In genomic region chr18:59358611-59359575, GRCh38 we compare ENCODE assay signal across 1 cellular context.
TF ChIP-seq lines count a peak whose summit lies in the region.

TSS of gene LMAN1 (minus strand) at chr18:59359265. CDS start at chr18:59359244, 21 bp downstream.

TF ChIP-seq in HepG2, 621 proteins besides CTCF, POLR2A, EP300 and RAD21 (continued from another document and continues in another):
- TF ChIP-seq ATF2 (CRISPR knock-in tag; IDR thresholded peaks at IDR 0.05) (no peak), ZNF441 (CRISPR knock-in tag; IDR thresholded peaks at IDR 0.05; ENCODE audit: borderline replicate concordance) (no peak; the same call in none of the 2 replicates), GABPA (IDR thresholded peaks at IDR 0.05; ENCODE audit: low read depth, low read length) (no peak), GABPA (CRISPR knock-in tag; IDR thresholded peaks at IDR 0.05; ENCODE audit: low read depth) (no peak), SAFB2 (CRISPR knock-in tag; IDR thresholded peaks at IDR 0.05; ENCODE audit: borderline replicate concordance, low read depth) (peak; percentile 57; the same call in 1 of the 2 replicates), ZNF235 (CRISPR knock-in tag; IDR thresholded peaks at IDR 0.05; ENCODE audit: borderline replicate concordance) (peak; percentile 90; the same call in 1 of the 2 replicates), NFYB (CRISPR knock-in tag; IDR thresholded peaks at IDR 0.05) (peak; percentile 79), PBX3 (CRISPR knock-in tag; IDR thresholded peaks at IDR 0.05; ENCODE audit: borderline replicate concordance) (0 out of 2 replicates have a peak, but pooled peaks have one; percentile 64), TBX2 (CRISPR knock-in tag; IDR thresholded peaks at IDR 0.05; ENCODE audit: borderline replicate concordance) (peak; percentile 80; the same call in 1 of the 2 replicates), FOXO1 (CRISPR knock-in tag; IDR thresholded peaks at IDR 0.05) (peak; percentile 45; the same call in 1 of the 2 replicates), ZNF639 (CRISPR knock-in tag; conservative IDR thresholded peaks at IDR 0.05) (no peak), YEATS4 (CRISPR knock-in tag; IDR thresholded peaks at IDR 0.05; ENCODE audit: borderline replicate concordance) (peak; percentile 81), NCOA1 (CRISPR knock-in tag; IDR thresholded peaks at IDR 0.05) (peak; percentile 33; the same call in 1 of the 2 replicates), ZNF646 (CRISPR knock-in tag; IDR thresholded peaks at IDR 0.05) (no peak), ONECUT2 (CRISPR knock-in tag; IDR thresholded peaks at IDR 0.05) (0 out of 2 replicates have a peak, but pooled peaks have one; percentile 27), ZBTB40 (IDR thresholded peaks at IDR 0.05) (no peak), ZBTB40 (CRISPR knock-in tag; IDR thresholded peaks at IDR 0.05) (peak; percentile 73; the same call in 1 of the 2 replicates), BATF2 (CRISPR knock-in tag; IDR thresholded peaks at IDR 0.05) (0 out of 2 replicates have a peak, but pooled peaks have one; percentile 57), ZNF761 (CRISPR knock-in tag; conservative IDR thresholded peaks at IDR 0.05) (no peak), MAFF (IDR thresholded peaks at IDR 0.05; ENCODE audit: low read depth, low read length) (no peak), ZSCAN29 (CRISPR knock-in tag; conservative IDR thresholded peaks at IDR 0.05) (no peak), ZNF773 (CRISPR knock-in tag; IDR thresholded peaks at IDR 0.05; ENCODE audit: borderline replicate concordance) (0 out of 2 replicates have a peak, but pooled peaks have one; percentile 38), ZNF501 (CRISPR knock-in tag; IDR thresholded peaks at IDR 0.05) (peak; percentile 61; the same call in 1 of the 2 replicates), DDIT3 (CRISPR knock-in tag; IDR thresholded peaks at IDR 0.05) (no peak), ZKSCAN8 (CRISPR knock-in tag; IDR thresholded peaks at IDR 0.05; ENCODE audit: borderline replicate concordance) (peak; percentile 35; the same call in 1 of the 2 replicates), ZMYM2 (CRISPR knock-in tag; IDR thresholded peaks at IDR 0.05) (no peak), MYNN (CRISPR knock-in tag; IDR thresholded peaks at IDR 0.05; ENCODE audit: low read depth) (peak; percentile 82), EEA1 (CRISPR knock-in tag; IDR thresholded peaks at IDR 0.05; ENCODE audit: borderline replicate concordance) (no peak; the same call in 1 of the 2 replicates), ZBTB21 (CRISPR knock-in tag; IDR thresholded peaks at IDR 0.05) (no peak), MLX (CRISPR knock-in tag; IDR thresholded peaks at IDR 0.05) (no peak), HOXA5 (CRISPR knock-in tag; IDR thresholded peaks at IDR 0.05) (peak; percentile 65; the same call in 1 of the 2 replicates), CC2D1A (CRISPR knock-in tag; IDR thresholded peaks at IDR 0.05) (no peak), FOXA1 (IDR thresholded peaks at IDR 0.05) (no peak), FOXA1 (CRISPR knock-in tag; IDR thresholded peaks at IDR 0.05) (no peak), TBL1XR1 (IDR thresholded peaks at IDR 0.05; ENCODE audit: borderline replicate concordance, low read length, partially characterized antibody) (no peak), IRF1 (CRISPR knock-in tag; IDR thresholded peaks at IDR 0.05; ENCODE audit: low read depth) (no peak)
